ENCODE assay signal across 21 cellular contexts in the genomic region with DNA sequence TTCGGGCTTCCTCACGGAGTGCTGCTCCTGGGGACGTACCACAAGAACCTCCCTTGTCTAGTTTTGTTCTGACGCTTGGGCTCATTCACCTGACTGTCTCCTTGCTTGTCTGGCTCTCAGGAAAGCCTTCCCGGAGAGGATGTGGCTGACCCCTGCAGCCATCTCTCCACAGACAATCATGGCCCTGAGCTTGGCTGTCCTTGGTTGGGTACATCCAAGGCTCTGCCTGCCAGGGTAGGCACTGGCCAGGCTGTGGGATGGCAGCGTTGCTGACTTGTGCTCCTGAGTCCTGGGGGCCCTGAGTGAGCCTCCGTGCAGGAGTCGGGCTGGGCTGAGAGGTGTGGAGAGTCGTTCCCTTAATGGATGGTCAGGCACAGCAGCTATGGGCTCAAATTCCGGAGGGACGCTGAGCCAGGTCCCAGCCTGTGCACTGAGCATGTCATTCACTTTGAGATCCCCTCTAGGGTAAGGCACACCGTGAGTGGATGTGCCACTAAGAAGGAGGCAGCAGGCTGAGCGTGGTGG. TPM values are rescaled to one million over a fixed set of nuclear protein-coding genes. Genes with fewer than 3 reads are reported as not detected.
DNase-seq lines count a peak whose midpoint lies in the region; ATAC-seq and TF ChIP-seq lines count a peak whose summit lies in the region.
"Had no signal": no experiment of that assay in that cellular context is flagged by ENCODE, and none has a peak within 500 bp of the region (broad histone marks: within the 10 kb centered on the region; RNA-seq: fewer than 3 reads in every experiment).

No MANE protein-coding gene starts in this region.

- H3K4me3 ChIP-seq in tibial artery: no peak overlapping the region
- H3K4me3 ChIP-seq: A549, left ventricle myocardium inferior, upper lobe of right lung had no signal

- H3K27ac Mint-ChIP-seq in activated naive CD4-positive, alpha-beta T cell treated with anti-CD3 and anti-CD28 coated beads, Interleukin-2, amount 50 U/mL, for 24 hours: peak overlapping the region; percentile 92
- no peak overlapping the region for H3K27ac Mint-ChIP-seq in activated naive CD4-positive, alpha-beta T cell treated with anti-CD3 and anti-CD28 coated beads for 36 hours
- H3K27ac Mint-ChIP-seq in activated T-helper 1 cell treated with anti-CD3 and anti-CD28 coated beads, Interleukin-12 subunit alpha, Interleukin-12 subunit beta, Interleukin-2, Interleukin-4 antibody, amounts not matched to agents 30 ng/mL and 10 ng/mL and 1 ng/mL, durations not matched to agents 14 hours and 24 hours and 36 hours: peak overlapping the region; percentile 48
- no peak overlapping the region for H3K27ac Mint-ChIP-seq in stimulated activated memory B cell treated with anti-CD40 and anti-IgM and Interleukin-4, amounts not matched to agents 10 μg/mL and 1 μg/mL and 100 μg/mL, for 72 hours
- H3K27ac Mint-ChIP-seq: activated naive CD4-positive, alpha-beta T cell treated with anti-CD3 and anti-CD28 coated beads, Interleukin-2, amount 10 ng/mL, durations not matched to agents 7 days and 5 days had no signal

- H3K4me1 ChIP-seq in tibial artery: peaks cover 6 to 73% (median 43%) of the 10 kb centered on the region in 4 donors
- H3K4me1 ChIP-seq: A549 had no signal

- H3K9me3 Mint-ChIP-seq in activated naive CD4-positive, alpha-beta T cell treated with anti-CD3 and anti-CD28 coated beads, Interleukin-2, amount 50 U/mL, for 24 hours: no peaks in the 10 kb centered on the region
- H3K9me3 Mint-ChIP-seq in activated naive CD4-positive, alpha-beta T cell treated with anti-CD3 and anti-CD28 coated beads for 36 hours: no peaks in the 10 kb centered on the region
- no peaks in the 10 kb centered on the region for H3K9me3 Mint-ChIP-seq in activated T-helper 1 cell treated with anti-CD3 and anti-CD28 coated beads, Interleukin-12 subunit alpha, Interleukin-12 subunit beta, Interleukin-2, Interleukin-4 antibody, amounts not matched to agents 30 ng/mL and 10 ng/mL and 1 ng/mL, durations not matched to agents 14 hours and 24 hours and 36 hours
- H3K9me3 Mint-ChIP-seq in stimulated activated memory B cell treated with anti-CD40 and anti-IgM and Interleukin-4, amounts not matched to agents 10 μg/mL and 1 μg/mL and 100 μg/mL, for 72 hours: no peaks in the 10 kb centered on the region
- H3K9me3 Mint-ChIP-seq: activated naive CD4-positive, alpha-beta T cell treated with anti-CD3 and anti-CD28 coated beads, Interleukin-2, amount 10 ng/mL, durations not matched to agents 7 days and 5 days had no signal

- CTCF ChIA-PET in activated naive CD4-positive, alpha-beta T cell treated with anti-CD3 and anti-CD28 coated beads for 36 hours (lab: Charles Lee): interaction anchor here (1.4 to 2.1 kb wide), 2 partner anchors 36 to 77 kb away, joined by 3 to 6 read pairs; no protein-coding TSS in a partner anchor

- H3K36me3 ChIP-seq in tibial artery: peaks cover 0 to under 1% (median 0%) of the 10 kb centered on the region in 3 donors
- H3K36me3 ChIP-seq: left ventricle myocardium inferior, upper lobe of right lung had no signal

- no peaks in the 10 kb centered on the region for H3K27me3 ChIP-seq in tibial artery
- H3K27me3 ChIP-seq: upper lobe of right lung had no signal

- ATAC-seq in left colon (peak; percentile 12), GM19455 (IDR thresholded peaks at IDR 0.05; ENCODE audit: unreplicated experiment) (no peak)
- ATAC-seq in stimulated activated memory B cell treated with anti-CD40 and anti-IgM and Interleukin-4, amounts not matched to agents 10 μg/mL and 1 μg/mL and 100 μg/mL, for 72 hours: no peak
- ATAC-seq: A549, HepG2, Right ventricle myocardium inferior, upper lobe of right lung had no signal

- no peak for DNase-seq in activated naive CD4-positive, alpha-beta T cell treated with anti-CD3 and anti-CD28 coated beads for 36 hours
- no peak for DNase-seq in activated T-helper 1 cell treated with anti-CD3 and anti-CD28 coated beads, Interleukin-12 subunit alpha, Interleukin-12 subunit beta, Interleukin-2, Interleukin-4 antibody, amounts not matched to agents 30 ng/mL and 10 ng/mL and 1 ng/mL, durations not matched to agents 14 hours and 24 hours and 36 hours (ENCODE audit: low spot score)
- DNase-seq in left colon (no peak), ureter (ENCODE audit: low spot score) (no peak), tibial artery (no peak)
- DNase-seq: activated CD4-positive, alpha-beta T cell treated with anti-CD3 and anti-CD28 coated beads, Interleukin-2, amount 50 U/mL, for 48 hours; activated naive CD4-positive, alpha-beta T cell treated with anti-CD3 and anti-CD28 coated beads, Interleukin-2, amount 10 ng/mL, durations not matched to agents 7 days and 5 days; activated T-cell treated with anti-CD3 and anti-CD28 coated beads for 4 hours; DMS 273 treated with DMSO at 0.1 percent for 48 hours; GDM1; left ventricle myocardium inferior; MM.1S; NCI-H2171; stimulated activated CD4-positive, alpha-beta T cell treated with anti-CD3 and anti-CD28 coated beads, Interleukin-4, amount 100 ng/mL, for 4 hours; upper lobe of right lung had no signal

- H3K27me3 Mint-ChIP-seq in activated naive CD4-positive, alpha-beta T cell treated with anti-CD3 and anti-CD28 coated beads, Interleukin-2, amount 50 U/mL, for 24 hours: no peaks in the 10 kb centered on the region
- no peaks in the 10 kb centered on the region for H3K27me3 Mint-ChIP-seq in activated naive CD4-positive, alpha-beta T cell treated with anti-CD3 and anti-CD28 coated beads for 36 hours (ENCODE audit: low read depth)
- no peaks in the 10 kb centered on the region for H3K27me3 Mint-ChIP-seq in activated T-helper 1 cell treated with anti-CD3 and anti-CD28 coated beads, Interleukin-12 subunit alpha, Interleukin-12 subunit beta, Interleukin-2, Interleukin-4 antibody, amounts not matched to agents 30 ng/mL and 10 ng/mL and 1 ng/mL, durations not matched to agents 14 hours and 24 hours and 36 hours (ENCODE audit: insufficient read depth)
- H3K27me3 Mint-ChIP-seq in stimulated activated memory B cell treated with anti-CD40 and anti-IgM and Interleukin-4, amounts not matched to agents 10 μg/mL and 1 μg/mL and 100 μg/mL, for 72 hours: no peaks in the 10 kb centered on the region
- H3K27me3 Mint-ChIP-seq: activated naive CD4-positive, alpha-beta T cell treated with anti-CD3 and anti-CD28 coated beads, Interleukin-2, amount 10 ng/mL, durations not matched to agents 7 days and 5 days had no signal

- H3K4me3 Mint-ChIP-seq in activated naive CD4-positive, alpha-beta T cell treated with anti-CD3 and anti-CD28 coated beads, Interleukin-2, amount 50 U/mL, for 24 hours: no peak overlapping the region
- H3K4me3 Mint-ChIP-seq in activated naive CD4-positive, alpha-beta T cell treated with anti-CD3 and anti-CD28 coated beads for 36 hours: no peak overlapping the region
- H3K4me3 Mint-ChIP-seq in activated T-helper 1 cell treated with anti-CD3 and anti-CD28 coated beads, Interleukin-12 subunit alpha, Interleukin-12 subunit beta, Interleukin-2, Interleukin-4 antibody, amounts not matched to agents 30 ng/mL and 10 ng/mL and 1 ng/mL, durations not matched to agents 14 hours and 24 hours and 36 hours: no peak overlapping the region
- H3K4me3 Mint-ChIP-seq in stimulated activated memory B cell treated with anti-CD40 and anti-IgM and Interleukin-4, amounts not matched to agents 10 μg/mL and 1 μg/mL and 100 μg/mL, for 72 hours: no peak overlapping the region
- H3K4me3 Mint-ChIP-seq: activated naive CD4-positive, alpha-beta T cell treated with anti-CD3 and anti-CD28 coated beads, Interleukin-2, amount 10 ng/mL, durations not matched to agents 7 days and 5 days had no signal

- TF ChIP-seq CTCF in tibial artery (IDR thresholded peaks at IDR 0.05): no peak

- intact Hi-C loops in activated naive CD4-positive, alpha-beta T cell treated with anti-CD3 and anti-CD28 coated beads for 36 hours (cut with micrococcal nuclease): no loop called here
- intact Hi-C loops in activated T-helper 1 cell treated with anti-CD3 and anti-CD28 coated beads, Interleukin-12 subunit alpha, Interleukin-12 subunit beta, Interleukin-2, Interleukin-4 antibody, amounts not matched to agents 30 ng/mL and 10 ng/mL and 1 ng/mL, durations not matched to agents 14 hours and 24 hours and 36 hours (cut with micrococcal nuclease): no loop called here
- intact Hi-C loops in left colon (cut with DNase I, micrococcal nuclease) (no loop called here), tibial artery (cut with DNase I; ENCODE audit: low total_unique reads) (no loop called here)

- H3K9me3 ChIP-seq in tibial artery: no peaks in the 10 kb centered on the region
- H3K9me3 ChIP-seq: A549, left ventricle myocardium inferior, upper lobe of right lung had no signal

- peaks cover 6% of the 10 kb centered on the region for H3K36me3 Mint-ChIP-seq in activated naive CD4-positive, alpha-beta T cell treated with anti-CD3 and anti-CD28 coated beads, Interleukin-2, amount 50 U/mL, for 24 hours
- peaks cover 4% of the 10 kb centered on the region for H3K36me3 Mint-ChIP-seq in activated naive CD4-positive, alpha-beta T cell treated with anti-CD3 and anti-CD28 coated beads for 36 hours (ENCODE audit: low read depth)
- peaks cover 25% of the 10 kb centered on the region for H3K36me3 Mint-ChIP-seq in activated T-helper 1 cell treated with anti-CD3 and anti-CD28 coated beads, Interleukin-12 subunit alpha, Interleukin-12 subunit beta, Interleukin-2, Interleukin-4 antibody, amounts not matched to agents 30 ng/mL and 10 ng/mL and 1 ng/mL, durations not matched to agents 14 hours and 24 hours and 36 hours (ENCODE audit: low read depth)
- no peaks in the 10 kb centered on the region for H3K36me3 Mint-ChIP-seq in stimulated activated memory B cell treated with anti-CD40 and anti-IgM and Interleukin-4, amounts not matched to agents 10 μg/mL and 1 μg/mL and 100 μg/mL, for 72 hours

- H3K27ac ChIP-seq in tibial artery: peak overlapping the region in 1 of 2 donors; percentile 11
- H3K27ac ChIP-seq: A549, upper lobe of right lung had no signal

- peaks cover 75% of the 10 kb centered on the region for H3K4me1 Mint-ChIP-seq in activated naive CD4-positive, alpha-beta T cell treated with anti-CD3 and anti-CD28 coated beads, Interleukin-2, amount 50 U/mL, for 24 hours
- H3K4me1 Mint-ChIP-seq in activated naive CD4-positive, alpha-beta T cell treated with anti-CD3 and anti-CD28 coated beads for 36 hours (ENCODE audit: low read depth): peaks cover 64% of the 10 kb centered on the region
- H3K4me1 Mint-ChIP-seq in activated T-helper 1 cell treated with anti-CD3 and anti-CD28 coated beads, Interleukin-12 subunit alpha, Interleukin-12 subunit beta, Interleukin-2, Interleukin-4 antibody, amounts not matched to agents 30 ng/mL and 10 ng/mL and 1 ng/mL, durations not matched to agents 14 hours and 24 hours and 36 hours (ENCODE audit: low read depth): peaks cover 54% of the 10 kb centered on the region
- H3K4me1 Mint-ChIP-seq in stimulated activated memory B cell treated with anti-CD40 and anti-IgM and Interleukin-4, amounts not matched to agents 10 μg/mL and 1 μg/mL and 100 μg/mL, for 72 hours: peaks cover 56% of the 10 kb centered on the region

RNA-seq across cellular contexts. Expression of a gene that starts 32.8 kb away (rescaled TPM):
- 10 to 100 TPM; 62.3 to 63.3 TPM for total RNA-seq in activated naive CD4-positive, alpha-beta T cell treated with anti-CD3 and anti-CD28 coated beads for 36 hours
- 56.8 and 62.0 TPM in 2 replicates for total RNA-seq in activated T-helper 1 cell treated with anti-CD3 and anti-CD28 coated beads, Interleukin-12 subunit alpha, Interleukin-12 subunit beta, Interleukin-2, Interleukin-4 antibody, amounts not matched to agents 30 ng/mL and 10 ng/mL and 1 ng/mL, durations not matched to agents 14 hours and 24 hours and 36 hours
- total RNA-seq in left colon (10 to 100 TPM; 55.5 to 57.5 TPM), ureter (88.0 TPM)

Comparison
In these comparisons a context has a peak if more than half of its experiments do, and no peak if none do; other contexts are left out.
1. H3K27ac Mint-ChIP-seq: peak in activated naive CD4-positive, alpha-beta T cell treated with anti-CD3 and anti-CD28 coated beads, Interleukin-2, amount 50 U/mL, for 24 hours (single experiment) and activated T-helper 1 cell treated with anti-CD3 and anti-CD28 coated beads, Interleukin-12 subunit alpha, Interleukin-12 subunit beta, Interleukin-2, Interleukin-4 antibody, amounts not matched to agents 30 ng/mL and 10 ng/mL and 1 ng/mL, durations not matched to agents 14 hours and 24 hours and 36 hours (single experiment); none in activated naive CD4-positive, alpha-beta T cell treated with anti-CD3 and anti-CD28 coated beads for 36 hours (single experiment) and stimulated activated memory B cell treated with anti-CD40 and anti-IgM and Interleukin-4, amounts not matched to agents 10 μg/mL and 1 μg/mL and 100 μg/mL, for 72 hours (single experiment).